Comparison of ENCODE assay signal across 8 cellular contexts in genomic region chr14:72904840-72905561, GRCh38. TPM values are rescaled to one million over a fixed set of nuclear protein-coding genes. Genes with fewer than 3 reads are reported as not detected.
DNase-seq lines count a peak whose midpoint lies in the region; ATAC-seq and TF ChIP-seq lines count a peak whose summit lies in the region.

No MANE protein-coding gene starts in this region.

- in situ Hi-C loops in GM23248 (cut with MboI), result no loop called here

- peak; percentile 92 for TF ChIP-seq CTCF in AG09319 (IDR thresholded peaks at IDR 0.05; ENCODE audit: low read depth, low read length)

- H3K4me2 ChIP-seq in GM23248 (ENCODE audit: unreplicated experiment), result peak overlapping the region; percentile 56

- no peaks in the 10 kb centered on the region for H3K9me2 ChIP-seq in GM23248 (ENCODE audit: insufficient read depth)

- H3K27me3 Mint-ChIP-seq in stimulated activated naive B cell treated with anti-CD40 and anti-IgM and Interleukin-4, amounts not matched to agents 10 μg/mL and 1 μg/mL and 100 μg/mL, for 72 hours, result peaks cover 0 to 6% of the 10 kb centered on the region in 2 donors

- no peaks in the 10 kb centered on the region for H3K27me3 ChIP-seq in GM23248 (replicated peaks; ENCODE audit: insufficient read depth)

- peak overlapping the region; percentile 22; the same call in 1 of the 2 replicates for H3K4me3 ChIP-seq in GM23248

- ATAC-seq in stimulated activated naive B cell treated with anti-CD40 and anti-IgM and Interleukin-4, amounts not matched to agents 10 μg/mL and 1 μg/mL and 100 μg/mL, for 72 hours (replicated peaks), result peak; percentile 74 to 76
- no peak for ATAC-seq in HG03108 (IDR thresholded peaks at IDR 0.05; ENCODE audit: unreplicated experiment)

- no peak overlapping the region for H3K9ac ChIP-seq in GM23248

- H3K27ac ChIP-seq in GM23248, result peak overlapping the region; percentile 23; the same call in 1 of the 2 replicates

- peaks cover 60% of the 10 kb centered on the region for H3K4me1 ChIP-seq in GM23248 (ENCODE audit: insufficient read depth)

- peaks cover 4 to 9% of the 10 kb centered on the region in 2 donors for H3K4me1 Mint-ChIP-seq in stimulated activated naive B cell treated with anti-CD40 and anti-IgM and Interleukin-4, amounts not matched to agents 10 μg/mL and 1 μg/mL and 100 μg/mL, for 72 hours

- H3K79me2 ChIP-seq in GM23248 (ENCODE audit: insufficient read depth), result no peaks in the 10 kb centered on the region

- 21% methylated on average over 5 of the region's 5 CpGs for WGBS in GM23248 (ENCODE audit: low coverage in 1 of 2, low lambda C conversion rate in 2 of 2, missing lambda C conversion rate in 2 of 2), 2 experiments

- H3K4me3 Mint-ChIP-seq in stimulated activated naive B cell treated with anti-CD40 and anti-IgM and Interleukin-4, amounts not matched to agents 10 μg/mL and 1 μg/mL and 100 μg/mL, for 72 hours, result no peak overlapping the region

- no peak overlapping the region for H3K27ac Mint-ChIP-seq in stimulated activated naive B cell treated with anti-CD40 and anti-IgM and Interleukin-4, amounts not matched to agents 10 μg/mL and 1 μg/mL and 100 μg/mL, for 72 hours

- no peaks in the 10 kb centered on the region for H3K36me3 Mint-ChIP-seq in stimulated activated naive B cell treated with anti-CD40 and anti-IgM and Interleukin-4, amounts not matched to agents 10 μg/mL and 1 μg/mL and 100 μg/mL, for 72 hours

- DNase-seq in AG09319 (ENCODE audit: extremely low read depth, low read depth) (peak; percentile 65), GM23248 (peak; percentile 89), NCI-H526 treated with DMSO at 0.1 percent for 48 hours (lab: John Stamatoyannopoulos, UW) (peak; percentile 53), dedifferentiated amniotic fluid mesenchymal stem cell (ENCODE audit: extremely low spot score) (peak; percentile 83), lung microvascular endothelial cell (ENCODE audit: low read depth in 2 of 2) (peak; percentile 72 to 78)
- DNase-seq in activated CD4-positive, alpha-beta T cell treated with anti-CD3 and anti-CD28 coated beads, Interleukin-2, amount 50 U/mL, for 1 hour, result peak; percentile 59
- DNase-seq in stimulated activated naive B cell treated with anti-CD40 and anti-IgM and Interleukin-4, amounts not matched to agents 10 μg/mL and 1 μg/mL and 100 μg/mL, for 72 hours, result peak; percentile 43

- no peaks in the 10 kb centered on the region for H4K20me1 ChIP-seq in GM23248 (ENCODE audit: insufficient read depth)

- H3K36me3 ChIP-seq in GM23248 (ENCODE audit: low read depth), result no peaks in the 10 kb centered on the region

- no peaks in the 10 kb centered on the region for H3K9me3 ChIP-seq in GM23248 (ENCODE audit: low read depth)

- no peaks in the 10 kb centered on the region for H3K9me3 Mint-ChIP-seq in stimulated activated naive B cell treated with anti-CD40 and anti-IgM and Interleukin-4, amounts not matched to agents 10 μg/mL and 1 μg/mL and 100 μg/mL, for 72 hours

- H2AFZ ChIP-seq in GM23248, result peak overlapping the region; percentile 36; the same call in 1 of the 2 replicates

- peaks cover 56% of the 10 kb centered on the region for H3F3A ChIP-seq in GM23248 (ENCODE audit: insufficient read depth)

RNA-seq across cellular contexts. Expression of gene DPF3, which starts 11.1 kb away (rescaled TPM):
- total RNA-seq in GM23248 (2014; rRNA removed; shearing (Covaris generic)), result 7.9 and 13.4 TPM in 2 replicates
- 6.8 and 7.7 TPM in 2 replicates for polyA plus RNA-seq in GM23248 (2016; fragmentation: Nextera tagmentation; extraction: Ambion mirVana)
- total RNA-seq in lung microvascular endothelial cell, result 0.99 and 1.3 TPM in 2 replicates

RNA-seq across cellular contexts. Expression of gene DCAF4, which starts 21.3 kb away (rescaled TPM):
- total RNA-seq in GM23248 (2014; rRNA removed; shearing (Covaris generic)), result 20.4 and 21.9 TPM in 2 replicates
- 17.1 and 17.7 TPM in 2 replicates for polyA plus RNA-seq in GM23248 (2016; fragmentation: Nextera tagmentation; extraction: Ambion mirVana)
- 3.7 and 6.7 TPM in 2 replicates for total RNA-seq in lung microvascular endothelial cell
